18 cellular contexts compared by ENCODE assay signal in genomic region chr10:76576276-76576962, GRCh38.
DNase-seq lines count a peak whose midpoint lies in the region; ATAC-seq, FAIRE-seq and TF ChIP-seq lines count a peak whose summit lies in the region.
"Had no signal": no experiment of that assay in that cellular context is flagged by ENCODE, and none has a peak within 500 bp of the region (broad histone marks: within the 10 kb centered on the region; RNA-seq: fewer than 3 reads in every experiment).

No MANE protein-coding gene starts in this region.

- H3K4me2 ChIP-seq in PC-3 (ENCODE audit: low read length): no peak overlapping the region

- no peak overlapping the region for H3K4me3 Mint-ChIP-seq in activated CD4-positive, alpha-beta T cell treated with anti-CD3 and anti-CD28 coated beads, Interleukin-2, amount 10 ng/mL, durations not matched to agents 7 days and 5 days
- H3K4me3 Mint-ChIP-seq: activated T-cell treated with anti-CD3 and anti-CD28 coated beads, Interleukin-2, amount 50 U/mL, for 4 hours had no signal

- no peak overlapping the region for H3K27ac ChIP-seq in PC-3 (ENCODE audit: low read length)
- H3K27ac ChIP-seq: C4-2B, HL-60, RWPE1 had no signal

- CTCF ChIA-PET in PC-3 (lab: Charles Lee): no interaction called here
- CTCF ChIA-PET in activated CD4-positive, alpha-beta T cell treated with anti-CD3 and anti-CD28 coated beads, Interleukin-2, amount 10 ng/mL, durations not matched to agents 7 days and 5 days (lab: Charles Lee): no interaction called here

- H3K27ac Mint-ChIP-seq in activated CD4-positive, alpha-beta T cell treated with anti-CD3 and anti-CD28 coated beads, Interleukin-2, amount 10 ng/mL, durations not matched to agents 7 days and 5 days: no peak overlapping the region

- no peak for TF ChIP-seq POLR2A in GM12891 (IDR thresholded peaks at IDR 0.05; ENCODE audit: low read depth, low read length)

- H3K4me3 ChIP-seq in PC-3 (ENCODE audit: low read length): no peak overlapping the region

- no peaks in the 10 kb centered on the region for H3F3A ChIP-seq in PC-3 (ENCODE audit: low read length, unreplicated experiment)

- H3K4me1 ChIP-seq in PC-3 (ENCODE audit: insufficient read depth, low read length): peaks cover 4% of the 10 kb centered on the region

- intact Hi-C loops in PC-3 (cut with micrococcal nuclease): no loop called here

- POLR2A ChIA-PET in PC-3 (lab: Charles Lee; ENCODE audit: unreplicated experiment): no interaction called here
- POLR2A ChIA-PET in activated CD4-positive, alpha-beta T cell treated with anti-CD3 and anti-CD28 coated beads, Interleukin-2, amount 10 ng/mL, durations not matched to agents 7 days and 5 days (lab: Charles Lee): no interaction called here

- H3K4me1 Mint-ChIP-seq in activated CD4-positive, alpha-beta T cell treated with anti-CD3 and anti-CD28 coated beads, Interleukin-2, amount 10 ng/mL, durations not matched to agents 7 days and 5 days: no peaks in the 10 kb centered on the region

- no peaks in the 10 kb centered on the region for H3K27me3 ChIP-seq in PC-3 (ENCODE audit: low read length)

- DNase-seq in ELR (ENCODE audit: low read depth) (peak; percentile 43), amniotic stem cell (lab: John Stamatoyannopoulos, UW) (peak; percentile 37), foreskin melanocyte (peak; percentile 82), renal cortical epithelial cell (ENCODE audit: low read depth) (peak; percentile 49), PC-3 (no peak), GM12891 (ENCODE audit: insufficient read length, low spot score) (no peak), HuH-7.5 (ENCODE audit: low spot score) (no peak)
- DNase-seq in activated CD4-positive, alpha-beta T cell treated with anti-CD3 and anti-CD28 coated beads, Interleukin-2, amount 10 ng/mL, durations not matched to agents 7 days and 5 days: no peak
- DNase-seq: activated CD4-positive, alpha-beta T cell treated with anti-CD3 and anti-CD28 coated beads, Interleukin-2, amount 50 U/mL, for 1 hour; activated T-cell treated with anti-CD3 and anti-CD28 coated beads, Interleukin-2, amount 50 U/mL, for 4 hours; amygdala; cortex of kidney; NCI-H1930; NCI-H774; T-helper 2 cell had no signal

- no peak for FAIRE-seq in GM12891 (lab: Jason Lieb, UNC)

- H3K79me2 ChIP-seq in PC-3 (ENCODE audit: low read length): no peaks in the 10 kb centered on the region

- no TSS peak for BruUV-seq in PC-3 (replicated peaks; lab: Mats Ljungman, UMichigan)

- H4K20me1 ChIP-seq in PC-3 (ENCODE audit: low read length): no peaks in the 10 kb centered on the region

- no peaks in the 10 kb centered on the region for H3K36me3 ChIP-seq in PC-3 (ENCODE audit: low read depth, low read length)

- no peaks in the 10 kb centered on the region for H3K36me3 Mint-ChIP-seq in activated CD4-positive, alpha-beta T cell treated with anti-CD3 and anti-CD28 coated beads, Interleukin-2, amount 10 ng/mL, durations not matched to agents 7 days and 5 days (ENCODE audit: low read depth)

- H3K9me2 ChIP-seq in PC-3 (replicated peaks; ENCODE audit: low read length): no peaks in the 10 kb centered on the region

- no peak overlapping the region for H3K9ac ChIP-seq in PC-3 (ENCODE audit: low read length)

- H3K27me3 Mint-ChIP-seq in activated CD4-positive, alpha-beta T cell treated with anti-CD3 and anti-CD28 coated beads, Interleukin-2, amount 10 ng/mL, durations not matched to agents 7 days and 5 days: no peaks in the 10 kb centered on the region

- TF ChIP-seq CTCF in PC-3 (conservative IDR thresholded peaks at IDR 0.05; ENCODE audit: low read depth, low read length): no peak

- no peaks in the 10 kb centered on the region for H3K9me3 ChIP-seq in PC-3 (ENCODE audit: low read length)

- H3K9me3 Mint-ChIP-seq in activated CD4-positive, alpha-beta T cell treated with anti-CD3 and anti-CD28 coated beads, Interleukin-2, amount 10 ng/mL, durations not matched to agents 7 days and 5 days: no peaks in the 10 kb centered on the region

- ATAC-seq in PC-3: no peak
- ATAC-seq: activated T-cell treated with anti-CD3 and anti-CD28 coated beads, Interleukin-2, amount 50 U/mL, for 4 hours had no signal

- no peak overlapping the region for H2AFZ ChIP-seq in PC-3 (ENCODE audit: low read length)

TF ChIP-seq in GM12891, 5 proteins besides CTCF, POLR2A, EP300 and RAD21:
- TF ChIP-seq PAX5 (IDR thresholded peaks at IDR 0.05; ENCODE audit: insufficient read depth, low read length, severe bottlenecking): no peak
- no peak for TF ChIP-seq SPI1 (IDR thresholded peaks at IDR 0.05; ENCODE audit: low read depth, low read length)

Comparison
In these comparisons a context has a peak if more than half of its experiments do, and no peak if none do; other contexts are left out.
1. DNase-seq: peak in ELR (single experiment), amniotic stem cell (single experiment), foreskin melanocyte (single experiment) and renal cortical epithelial cell (single experiment); none in PC-3 (single experiment), GM12891 (single experiment), HuH-7.5 (single experiment) and activated CD4-positive, alpha-beta T cell treated with anti-CD3 and anti-CD28 coated beads, Interleukin-2, amount 10 ng/mL, durations not matched to agents 7 days and 5 days (single experiment).